Comparison of ENCODE assay signal across 13 cellular contexts in the genomic region with DNA sequence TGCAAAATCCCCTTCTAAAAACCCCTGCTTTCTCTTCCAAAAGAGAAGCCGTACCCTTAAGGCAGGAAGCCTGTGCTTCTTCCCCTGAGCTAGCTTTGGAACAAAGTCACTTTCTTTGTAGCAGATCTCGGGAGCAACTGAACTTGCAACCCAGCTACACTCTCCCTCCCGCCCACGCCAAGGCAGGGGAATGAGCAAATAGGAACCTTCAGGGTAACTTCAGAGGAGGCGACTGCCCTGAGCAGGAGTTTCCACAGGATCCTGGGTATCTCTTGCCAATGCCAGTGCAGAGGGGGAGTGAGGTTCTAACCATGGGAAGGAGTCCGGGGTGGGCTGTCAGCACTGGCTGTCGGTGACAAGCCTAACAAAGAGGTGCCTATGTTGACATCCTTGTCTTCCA. TPM values are rescaled to one million over a fixed set of nuclear protein-coding genes. Genes with fewer than 3 reads are reported as not detected.
DNase-seq lines count a peak whose midpoint lies in the region; ATAC-seq lines count a peak whose summit lies in the region.
"Had no signal": no experiment of that assay in that cellular context is flagged by ENCODE, and none has a peak within 500 bp of the region (broad histone marks: within the 10 kb centered on the region; RNA-seq: fewer than 3 reads in every experiment).

No MANE protein-coding gene starts in this region.

- H3K36me3 Mint-ChIP-seq in activated naive CD8-positive, alpha-beta T cell, result no peaks in the 10 kb centered on the region
- H3K36me3 Mint-ChIP-seq in activated naive CD8-positive, alpha-beta T cell treated with anti-CD3 and anti-CD28 coated beads for 36 hours, result no peaks in the 10 kb centered on the region
- H3K36me3 Mint-ChIP-seq in activated T-helper 17 cell treated with anti-CD3 and anti-CD28 coated beads, Interleukin-2, amount 50 U/mL, for 72 hours (ENCODE audit: low read depth), result no peaks in the 10 kb centered on the region

- peak overlapping the region; percentile 52 for H3K4me3 Mint-ChIP-seq in activated naive CD8-positive, alpha-beta T cell
- H3K4me3 Mint-ChIP-seq in activated naive CD8-positive, alpha-beta T cell treated with anti-CD3 and anti-CD28 coated beads for 36 hours, result no peak overlapping the region
- peak overlapping the region; percentile 83 for H3K4me3 Mint-ChIP-seq in activated T-helper 17 cell treated with anti-CD3 and anti-CD28 coated beads, Interleukin-2, amount 50 U/mL, for 72 hours

- ATAC-seq in activated T-helper 17 cell treated with anti-CD3 and anti-CD28 coated beads, Interleukin-2, amount 50 U/mL, for 72 hours (replicated peaks), result no peak
- no peak for ATAC-seq in HG03378 (IDR thresholded peaks at IDR 0.05; ENCODE audit: unreplicated experiment)

- peaks cover 11% of the 10 kb centered on the region for H3K4me1 Mint-ChIP-seq in activated naive CD8-positive, alpha-beta T cell (ENCODE audit: low read depth)
- peaks cover 6% of the 10 kb centered on the region for H3K4me1 Mint-ChIP-seq in activated naive CD8-positive, alpha-beta T cell treated with anti-CD3 and anti-CD28 coated beads for 36 hours
- H3K4me1 Mint-ChIP-seq in activated T-helper 17 cell treated with anti-CD3 and anti-CD28 coated beads, Interleukin-2, amount 50 U/mL, for 72 hours, result peaks cover 14% of the 10 kb centered on the region

- DNase-seq in activated naive CD8-positive, alpha-beta T cell treated with anti-CD3 and anti-CD28 coated beads for 36 hours, result no peak
- DNase-seq in iPS-NIHi11 (ENCODE audit: low spot score), result peak; percentile 44
- peak; percentile 28 for DNase-seq in stimulated activated CD8-positive, alpha-beta memory T cell treated with anti-CD3 and anti-CD28 coated beads, Interleukin-4, amount 100 ng/mL, for 48 hours
- DNase-seq in NCI-H2171 (lab: John Stamatoyannopoulos, UW), result no peak
- no peak for DNase-seq in NCI-H446 treated with DMSO at 0.1 percent for 48 hours (lab: John Stamatoyannopoulos, UW)
- DNase-seq: AML-193, HCEC 1CT, NCI-H1092, NCI-H82 had no signal

- H3K27ac Mint-ChIP-seq in activated naive CD8-positive, alpha-beta T cell, result no peak overlapping the region
- no peak overlapping the region for H3K27ac Mint-ChIP-seq in activated naive CD8-positive, alpha-beta T cell treated with anti-CD3 and anti-CD28 coated beads for 36 hours
- no peak overlapping the region for H3K27ac Mint-ChIP-seq in activated T-helper 17 cell treated with anti-CD3 and anti-CD28 coated beads, Interleukin-2, amount 50 U/mL, for 72 hours

- H3K9me3 Mint-ChIP-seq in activated naive CD8-positive, alpha-beta T cell (ENCODE audit: low read depth), result no peaks in the 10 kb centered on the region
- no peaks in the 10 kb centered on the region for H3K9me3 Mint-ChIP-seq in activated naive CD8-positive, alpha-beta T cell treated with anti-CD3 and anti-CD28 coated beads for 36 hours
- no peaks in the 10 kb centered on the region for H3K9me3 Mint-ChIP-seq in activated T-helper 17 cell treated with anti-CD3 and anti-CD28 coated beads, Interleukin-2, amount 50 U/mL, for 72 hours

- no peaks in the 10 kb centered on the region for H3K27me3 Mint-ChIP-seq in activated naive CD8-positive, alpha-beta T cell
- H3K27me3 Mint-ChIP-seq in activated naive CD8-positive, alpha-beta T cell treated with anti-CD3 and anti-CD28 coated beads for 36 hours, result peaks cover 6% of the 10 kb centered on the region
- H3K27me3 Mint-ChIP-seq in activated T-helper 17 cell treated with anti-CD3 and anti-CD28 coated beads, Interleukin-2, amount 50 U/mL, for 72 hours, result no peaks in the 10 kb centered on the region

RNA-seq across cellular contexts. Expression of a gene that starts 5.9 kb away (rescaled TPM):
- total RNA-seq in activated naive CD8-positive, alpha-beta T cell treated with anti-CD3 and anti-CD28 coated beads for 36 hours, result not detected
- total RNA-seq in activated T-helper 17 cell treated with anti-CD3 and anti-CD28 coated beads, Interleukin-2, amount 50 U/mL, for 72 hours, result not detected
- total RNA-seq: lung microvascular endothelial cell had no signal

RNA-seq across cellular contexts. Expression of a gene that starts 39.9 kb away (rescaled TPM):
- total RNA-seq in activated naive CD8-positive, alpha-beta T cell treated with anti-CD3 and anti-CD28 coated beads for 36 hours, result not detected
- total RNA-seq in activated T-helper 17 cell treated with anti-CD3 and anti-CD28 coated beads, Interleukin-2, amount 50 U/mL, for 72 hours, result not detected
- total RNA-seq: lung microvascular endothelial cell had no signal

Comparison
In these comparisons a context has a peak if more than half of its experiments do, and no peak if none do; other contexts are left out.
1. DNase-seq: peak in iPS-NIHi11 (single experiment) and stimulated activated CD8-positive, alpha-beta memory T cell treated with anti-CD3 and anti-CD28 coated beads, Interleukin-4, amount 100 ng/mL, for 48 hours (single experiment); none in activated naive CD8-positive, alpha-beta T cell treated with anti-CD3 and anti-CD28 coated beads for 36 hours (single experiment), NCI-H2171 (single experiment) and NCI-H446 treated with DMSO at 0.1 percent for 48 hours (single experiment).